1 cellular context compared by ENCODE assay signal in the genomic region with DNA sequence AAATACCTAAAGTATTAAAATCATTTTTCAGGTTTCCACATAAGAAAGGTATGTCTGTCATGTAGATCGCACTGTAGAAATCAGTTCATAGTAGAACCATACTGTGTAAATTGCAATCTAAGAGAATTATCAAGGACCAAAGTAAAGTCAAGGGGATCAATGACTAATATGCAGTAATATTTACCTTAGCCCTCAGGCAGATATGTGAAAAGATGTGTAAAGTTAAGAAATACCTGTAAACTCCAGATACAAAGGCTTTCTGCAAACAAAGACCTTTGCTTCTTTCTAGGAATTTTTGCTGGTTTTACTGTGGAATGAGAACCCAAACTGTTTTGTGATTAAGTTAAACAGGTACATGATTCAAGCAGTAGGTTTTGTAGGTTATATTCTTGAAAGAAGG.
TF ChIP-seq lines count a peak whose summit lies in the region.

No MANE protein-coding gene starts in this region.

TF ChIP-seq in HepG2, 621 proteins besides CTCF, POLR2A, EP300 and RAD21 (continued from another document and continues in another):
- TF ChIP-seq, protein P1, sequence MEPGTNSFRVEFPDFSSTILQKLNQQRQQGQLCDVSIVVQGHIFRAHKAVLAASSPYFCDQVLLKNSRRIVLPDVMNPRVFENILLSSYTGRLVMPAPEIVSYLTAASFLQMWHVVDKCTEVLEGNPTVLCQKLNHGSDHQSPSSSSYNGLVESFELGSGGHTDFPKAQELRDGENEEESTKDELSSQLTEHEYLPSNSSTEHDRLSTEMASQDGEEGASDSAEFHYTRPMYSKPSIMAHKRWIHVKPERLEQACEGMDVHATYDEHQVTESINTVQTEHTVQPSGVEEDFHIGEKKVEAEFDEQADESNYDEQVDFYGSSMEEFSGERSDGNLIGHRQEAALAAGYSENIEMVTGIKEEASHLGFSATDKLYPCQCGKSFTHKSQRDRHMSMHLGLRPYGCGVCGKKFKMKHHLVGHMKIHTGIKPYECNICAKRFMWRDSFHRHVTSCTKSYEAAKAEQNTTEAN (CRISPR knock-in tag; conservative IDR thresholded peaks at IDR 0.05) = no peak
- TF ChIP-seq HDAC2 (CRISPR knock-in tag; IDR thresholded peaks at IDR 0.05) (peak; percentile 78), ZNF33A (CRISPR knock-in tag; IDR thresholded peaks at IDR 0.05; ENCODE audit: borderline replicate concordance) (no peak), RARA (CRISPR knock-in tag; IDR thresholded peaks at IDR 0.05) (peak; percentile 79), SRSF4 (IDR thresholded peaks at IDR 0.05; ENCODE audit: low read depth, low read length, poor library complexity, severe bottlenecking) (no peak), SMC3 (IDR thresholded peaks at IDR 0.05; ENCODE audit: low read length) (no peak), ZNF232 (CRISPR knock-in tag; IDR thresholded peaks at IDR 0.05; ENCODE audit: borderline replicate concordance) (no peak), NR2F2 (IDR thresholded peaks at IDR 0.05; ENCODE audit: borderline replicate concordance, low read depth) (peak; percentile 57; the same call in 1 of the 2 replicates), RFXAP (CRISPR knock-in tag; IDR thresholded peaks at IDR 0.05; ENCODE audit: borderline replicate concordance) (no peak), ZC3H13 (CRISPR knock-in tag; IDR thresholded peaks at IDR 0.05) (no peak), KDM6A (CRISPR knock-in tag; IDR thresholded peaks at IDR 0.05; ENCODE audit: low read depth) (no peak), SP2 (CRISPR knock-in tag; IDR thresholded peaks at IDR 0.05) (no peak), CBX1 (IDR thresholded peaks at IDR 0.05; ENCODE audit: low read depth) (no peak), ZFP1 (CRISPR knock-in tag; IDR thresholded peaks at IDR 0.05) (no peak), ISX (CRISPR knock-in tag; conservative IDR thresholded peaks at IDR 0.05) (no peak), ZNF350 (CRISPR knock-in tag; IDR thresholded peaks at IDR 0.05; ENCODE audit: borderline replicate concordance, low read depth) (no peak), SOX6 (IDR thresholded peaks at IDR 0.05) (no peak), SOX6 (CRISPR knock-in tag; IDR thresholded peaks at IDR 0.05) (peak; percentile 79), ZFAT (CRISPR knock-in tag; conservative IDR thresholded peaks at IDR 0.05) (no peak), DNMT1 (CRISPR knock-in tag; IDR thresholded peaks at IDR 0.05) (no peak), ZNF256 (CRISPR knock-in tag; conservative IDR thresholded peaks at IDR 0.05) (no peak), ELF1 (CRISPR knock-in tag; IDR thresholded peaks at IDR 0.05) (no peak), NFYC (CRISPR knock-in tag; IDR thresholded peaks at IDR 0.05) (no peak), ZNF556 (CRISPR knock-in tag; IDR thresholded peaks at IDR 0.05; ENCODE audit: borderline replicate concordance) (no peak), HNF4A (CRISPR knock-in tag; IDR thresholded peaks at IDR 0.05) (0 out of 2 replicates have a peak, but pooled peaks have one; percentile 11), STAG1 (CRISPR knock-in tag; IDR thresholded peaks at IDR 0.05) (no peak), AKAP8 (CRISPR knock-in tag; IDR thresholded peaks at IDR 0.05) (no peak), HNRNPL (IDR thresholded peaks at IDR 0.05; ENCODE audit: low read depth, low read length) (no peak), ZNF75D (CRISPR knock-in tag; IDR thresholded peaks at IDR 0.05; ENCODE audit: borderline replicate concordance) (no peak), ZNF713 (CRISPR knock-in tag; IDR thresholded peaks at IDR 0.05) (no peak), ZC3H4 (CRISPR knock-in tag; IDR thresholded peaks at IDR 0.05; ENCODE audit: borderline replicate concordance) (no peak), CEBPG (CRISPR knock-in tag; IDR thresholded peaks at IDR 0.05) (peak; percentile 64; the same call in 1 of the 2 replicates), MNT (IDR thresholded peaks at IDR 0.05) (no peak), THAP11 (CRISPR knock-in tag; IDR thresholded peaks at IDR 0.05) (peak; percentile 83), NFKB2 (CRISPR knock-in tag; IDR thresholded peaks at IDR 0.05; ENCODE audit: borderline replicate concordance) (no peak)
- TF ChIP-seq, protein P2, sequence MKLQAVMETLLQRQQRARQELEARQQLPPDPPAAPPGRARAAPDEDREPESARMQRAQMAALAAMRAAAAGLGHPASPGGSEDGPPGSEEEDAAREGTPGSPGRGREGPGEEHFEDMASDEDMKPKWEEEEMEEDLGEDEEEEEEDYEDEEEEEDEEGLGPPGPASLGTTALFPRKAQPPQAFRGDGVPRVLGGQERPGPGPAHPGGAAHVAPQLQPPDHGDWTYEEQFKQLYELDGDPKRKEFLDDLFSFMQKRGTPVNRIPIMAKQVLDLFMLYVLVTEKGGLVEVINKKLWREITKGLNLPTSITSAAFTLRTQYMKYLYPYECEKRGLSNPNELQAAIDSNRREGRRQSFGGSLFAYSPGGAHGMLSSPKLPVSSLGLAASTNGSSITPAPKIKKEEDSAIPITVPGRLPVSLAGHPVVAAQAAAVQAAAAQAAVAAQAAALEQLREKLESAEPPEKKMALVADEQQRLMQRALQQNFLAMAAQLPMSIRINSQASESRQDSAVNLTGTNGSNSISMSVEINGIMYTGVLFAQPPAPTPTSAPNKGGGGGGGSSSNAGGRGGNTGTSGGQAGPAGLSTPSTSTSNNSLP (IDR thresholded peaks at IDR 0.05; ENCODE audit: low read depth, low read length) = peak; percentile 71; the same call in 1 of the 2 replicates
- TF ChIP-seq, protein P3, sequence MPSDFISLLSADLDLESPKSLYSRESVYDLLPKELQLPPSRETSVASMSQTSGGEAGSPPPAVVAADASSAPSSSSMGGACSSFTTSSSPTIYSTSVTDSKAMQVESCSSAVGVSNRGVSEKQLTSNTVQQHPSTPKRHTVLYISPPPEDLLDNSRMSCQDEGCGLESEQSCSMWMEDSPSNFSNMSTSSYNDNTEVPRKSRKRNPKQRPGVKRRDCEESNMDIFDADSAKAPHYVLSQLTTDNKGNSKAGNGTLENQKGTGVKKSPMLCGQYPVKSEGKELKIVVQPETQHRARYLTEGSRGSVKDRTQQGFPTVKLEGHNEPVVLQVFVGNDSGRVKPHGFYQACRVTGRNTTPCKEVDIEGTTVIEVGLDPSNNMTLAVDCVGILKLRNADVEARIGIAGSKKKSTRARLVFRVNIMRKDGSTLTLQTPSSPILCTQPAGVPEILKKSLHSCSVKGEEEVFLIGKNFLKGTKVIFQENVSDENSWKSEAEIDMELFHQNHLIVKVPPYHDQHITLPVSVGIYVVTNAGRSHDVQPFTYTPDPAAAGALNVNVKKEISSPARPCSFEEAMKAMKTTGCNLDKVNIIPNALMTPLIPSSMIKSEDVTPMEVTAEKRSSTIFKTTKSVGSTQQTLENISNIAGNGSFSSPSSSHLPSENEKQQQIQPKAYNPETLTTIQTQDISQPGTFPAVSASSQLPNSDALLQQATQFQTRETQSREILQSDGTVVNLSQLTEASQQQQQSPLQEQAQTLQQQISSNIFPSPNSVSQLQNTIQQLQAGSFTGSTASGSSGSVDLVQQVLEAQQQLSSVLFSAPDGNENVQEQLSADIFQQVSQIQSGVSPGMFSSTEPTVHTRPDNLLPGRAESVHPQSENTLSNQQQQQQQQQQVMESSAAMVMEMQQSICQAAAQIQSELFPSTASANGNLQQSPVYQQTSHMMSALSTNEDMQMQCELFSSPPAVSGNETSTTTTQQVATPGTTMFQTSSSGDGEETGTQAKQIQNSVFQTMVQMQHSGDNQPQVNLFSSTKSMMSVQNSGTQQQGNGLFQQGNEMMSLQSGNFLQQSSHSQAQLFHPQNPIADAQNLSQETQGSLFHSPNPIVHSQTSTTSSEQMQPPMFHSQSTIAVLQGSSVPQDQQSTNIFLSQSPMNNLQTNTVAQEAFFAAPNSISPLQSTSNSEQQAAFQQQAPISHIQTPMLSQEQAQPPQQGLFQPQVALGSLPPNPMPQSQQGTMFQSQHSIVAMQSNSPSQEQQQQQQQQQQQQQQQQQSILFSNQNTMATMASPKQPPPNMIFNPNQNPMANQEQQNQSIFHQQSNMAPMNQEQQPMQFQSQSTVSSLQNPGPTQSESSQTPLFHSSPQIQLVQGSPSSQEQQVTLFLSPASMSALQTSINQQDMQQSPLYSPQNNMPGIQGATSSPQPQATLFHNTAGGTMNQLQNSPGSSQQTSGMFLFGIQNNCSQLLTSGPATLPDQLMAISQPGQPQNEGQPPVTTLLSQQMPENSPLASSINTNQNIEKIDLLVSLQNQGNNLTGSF (CRISPR knock-in tag; IDR thresholded peaks at IDR 0.05) = no peak
- TF ChIP-seq, protein P4, sequence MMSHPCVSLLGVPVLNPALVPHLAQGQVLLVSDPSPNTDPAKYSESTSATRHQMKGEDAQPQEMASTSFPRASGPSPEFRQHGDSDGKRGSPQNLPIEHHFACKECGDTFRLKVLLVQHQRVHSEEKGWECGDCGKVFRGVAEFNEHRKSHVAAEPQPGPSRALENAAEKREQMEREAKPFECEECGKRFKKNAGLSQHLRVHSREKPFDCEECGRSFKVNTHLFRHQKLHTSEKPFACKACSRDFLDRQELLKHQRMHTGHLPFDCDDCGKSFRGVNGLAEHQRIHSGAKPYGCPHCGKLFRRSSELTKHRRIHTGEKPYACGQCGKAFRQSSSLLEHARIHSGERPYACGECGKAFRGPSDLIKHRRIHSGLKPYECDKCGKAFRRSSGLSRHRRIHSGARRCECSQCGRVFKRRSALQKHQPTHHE (CRISPR knock-in tag; IDR thresholded peaks at IDR 0.05; ENCODE audit: borderline replicate concordance) = no peak
- TF ChIP-seq, protein P5, sequence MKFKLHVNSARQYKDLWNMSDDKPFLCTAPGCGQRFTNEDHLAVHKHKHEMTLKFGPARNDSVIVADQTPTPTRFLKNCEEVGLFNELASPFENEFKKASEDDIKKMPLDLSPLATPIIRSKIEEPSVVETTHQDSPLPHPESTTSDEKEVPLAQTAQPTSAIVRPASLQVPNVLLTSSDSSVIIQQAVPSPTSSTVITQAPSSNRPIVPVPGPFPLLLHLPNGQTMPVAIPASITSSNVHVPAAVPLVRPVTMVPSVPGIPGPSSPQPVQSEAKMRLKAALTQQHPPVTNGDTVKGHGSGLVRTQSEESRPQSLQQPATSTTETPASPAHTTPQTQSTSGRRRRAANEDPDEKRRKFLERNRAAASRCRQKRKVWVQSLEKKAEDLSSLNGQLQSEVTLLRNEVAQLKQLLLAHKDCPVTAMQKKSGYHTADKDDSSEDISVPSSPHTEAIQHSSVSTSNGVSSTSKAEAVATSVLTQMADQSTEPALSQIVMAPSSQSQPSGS (CRISPR knock-in tag; IDR thresholded peaks at IDR 0.05) = no peak
- TF ChIP-seq, protein P6, sequence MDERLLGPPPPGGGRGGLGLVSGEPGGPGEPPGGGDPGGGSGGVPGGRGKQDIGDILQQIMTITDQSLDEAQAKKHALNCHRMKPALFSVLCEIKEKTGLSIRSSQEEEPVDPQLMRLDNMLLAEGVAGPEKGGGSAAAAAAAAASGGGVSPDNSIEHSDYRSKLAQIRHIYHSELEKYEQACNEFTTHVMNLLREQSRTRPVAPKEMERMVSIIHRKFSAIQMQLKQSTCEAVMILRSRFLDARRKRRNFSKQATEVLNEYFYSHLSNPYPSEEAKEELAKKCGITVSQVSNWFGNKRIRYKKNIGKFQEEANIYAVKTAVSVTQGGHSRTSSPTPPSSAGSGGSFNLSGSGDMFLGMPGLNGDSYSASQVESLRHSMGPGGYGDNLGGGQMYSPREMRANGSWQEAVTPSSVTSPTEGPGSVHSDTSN (CRISPR knock-in tag; IDR thresholded peaks at IDR 0.05) = no peak
- TF ChIP-seq, protein P7, sequence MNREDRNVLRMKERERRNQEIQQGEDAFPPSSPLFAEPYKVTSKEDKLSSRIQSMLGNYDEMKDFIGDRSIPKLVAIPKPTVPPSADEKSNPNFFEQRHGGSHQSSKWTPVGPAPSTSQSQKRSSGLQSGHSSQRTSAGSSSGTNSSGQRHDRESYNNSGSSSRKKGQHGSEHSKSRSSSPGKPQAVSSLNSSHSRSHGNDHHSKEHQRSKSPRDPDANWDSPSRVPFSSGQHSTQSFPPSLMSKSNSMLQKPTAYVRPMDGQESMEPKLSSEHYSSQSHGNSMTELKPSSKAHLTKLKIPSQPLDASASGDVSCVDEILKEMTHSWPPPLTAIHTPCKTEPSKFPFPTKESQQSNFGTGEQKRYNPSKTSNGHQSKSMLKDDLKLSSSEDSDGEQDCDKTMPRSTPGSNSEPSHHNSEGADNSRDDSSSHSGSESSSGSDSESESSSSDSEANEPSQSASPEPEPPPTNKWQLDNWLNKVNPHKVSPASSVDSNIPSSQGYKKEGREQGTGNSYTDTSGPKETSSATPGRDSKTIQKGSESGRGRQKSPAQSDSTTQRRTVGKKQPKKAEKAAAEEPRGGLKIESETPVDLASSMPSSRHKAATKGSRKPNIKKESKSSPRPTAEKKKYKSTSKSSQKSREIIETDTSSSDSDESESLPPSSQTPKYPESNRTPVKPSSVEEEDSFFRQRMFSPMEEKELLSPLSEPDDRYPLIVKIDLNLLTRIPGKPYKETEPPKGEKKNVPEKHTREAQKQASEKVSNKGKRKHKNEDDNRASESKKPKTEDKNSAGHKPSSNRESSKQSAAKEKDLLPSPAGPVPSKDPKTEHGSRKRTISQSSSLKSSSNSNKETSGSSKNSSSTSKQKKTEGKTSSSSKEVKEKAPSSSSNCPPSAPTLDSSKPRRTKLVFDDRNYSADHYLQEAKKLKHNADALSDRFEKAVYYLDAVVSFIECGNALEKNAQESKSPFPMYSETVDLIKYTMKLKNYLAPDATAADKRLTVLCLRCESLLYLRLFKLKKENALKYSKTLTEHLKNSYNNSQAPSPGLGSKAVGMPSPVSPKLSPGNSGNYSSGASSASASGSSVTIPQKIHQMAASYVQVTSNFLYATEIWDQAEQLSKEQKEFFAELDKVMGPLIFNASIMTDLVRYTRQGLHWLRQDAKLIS (CRISPR knock-in tag; IDR thresholded peaks at IDR 0.05) = no peak
- TF ChIP-seq, protein P8, sequence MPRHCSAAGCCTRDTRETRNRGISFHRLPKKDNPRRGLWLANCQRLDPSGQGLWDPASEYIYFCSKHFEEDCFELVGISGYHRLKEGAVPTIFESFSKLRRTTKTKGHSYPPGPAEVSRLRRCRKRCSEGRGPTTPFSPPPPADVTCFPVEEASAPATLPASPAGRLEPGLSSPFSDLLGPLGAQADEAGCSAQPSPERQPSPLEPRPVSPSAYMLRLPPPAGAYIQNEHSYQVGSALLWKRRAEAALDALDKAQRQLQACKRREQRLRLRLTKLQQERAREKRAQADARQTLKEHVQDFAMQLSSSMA (CRISPR knock-in tag; IDR thresholded peaks at IDR 0.05) = no peak
- TF ChIP-seq, protein P9, sequence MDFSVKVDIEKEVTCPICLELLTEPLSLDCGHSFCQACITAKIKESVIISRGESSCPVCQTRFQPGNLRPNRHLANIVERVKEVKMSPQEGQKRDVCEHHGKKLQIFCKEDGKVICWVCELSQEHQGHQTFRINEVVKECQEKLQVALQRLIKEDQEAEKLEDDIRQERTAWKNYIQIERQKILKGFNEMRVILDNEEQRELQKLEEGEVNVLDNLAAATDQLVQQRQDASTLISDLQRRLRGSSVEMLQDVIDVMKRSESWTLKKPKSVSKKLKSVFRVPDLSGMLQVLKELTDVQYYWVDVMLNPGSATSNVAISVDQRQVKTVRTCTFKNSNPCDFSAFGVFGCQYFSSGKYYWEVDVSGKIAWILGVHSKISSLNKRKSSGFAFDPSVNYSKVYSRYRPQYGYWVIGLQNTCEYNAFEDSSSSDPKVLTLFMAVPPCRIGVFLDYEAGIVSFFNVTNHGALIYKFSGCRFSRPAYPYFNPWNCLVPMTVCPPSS (IDR thresholded peaks at IDR 0.05) = no peak
